In the genomic region with DNA sequence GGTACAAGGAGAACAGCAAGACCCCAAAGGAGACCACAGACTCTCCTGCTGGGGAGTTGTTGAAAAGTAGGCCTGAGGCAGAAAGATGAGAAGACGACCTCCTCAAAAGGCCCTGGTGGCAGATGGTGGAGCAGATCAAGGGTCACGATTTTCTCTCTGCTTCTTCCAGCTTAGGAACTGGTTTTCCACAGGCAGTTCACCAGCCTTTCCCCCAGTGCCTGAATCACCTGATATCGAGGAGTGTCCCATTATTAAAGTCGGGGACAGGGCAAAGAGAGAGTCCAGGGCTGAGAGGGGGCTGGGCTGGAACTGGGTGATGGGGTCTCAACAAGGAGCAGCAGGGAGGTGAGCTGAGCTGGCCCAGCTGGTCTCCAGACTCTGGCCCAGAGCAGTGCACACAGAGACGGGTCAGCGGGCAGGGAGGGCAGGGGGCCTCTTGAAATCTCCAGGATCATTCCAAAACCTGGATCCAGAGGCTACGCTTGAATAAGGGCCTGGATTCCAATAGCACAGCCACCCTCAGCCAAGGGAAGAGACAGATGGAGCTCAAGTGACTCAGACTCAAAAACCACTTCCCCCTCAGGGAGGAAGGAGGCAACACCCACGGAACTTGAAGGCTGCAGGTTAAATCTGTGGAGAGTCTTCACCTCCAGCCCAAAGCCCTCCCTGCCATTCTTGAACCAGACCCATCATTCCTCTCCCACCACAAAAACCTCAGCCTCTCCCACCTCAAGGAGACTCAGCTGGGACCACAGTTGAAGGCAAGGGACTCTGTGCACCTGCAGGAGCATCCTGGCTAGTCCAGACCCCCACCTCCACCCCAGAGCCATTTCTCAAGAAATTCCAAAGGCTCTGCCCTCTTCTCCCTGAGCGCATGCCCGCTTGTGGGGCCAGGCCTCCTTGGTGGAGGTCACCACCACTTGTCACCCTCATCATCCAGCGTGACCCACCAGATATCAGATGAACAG, we compare ENCODE assay signal across 8 cellular contexts. TPM values are rescaled to one million over a fixed set of nuclear protein-coding genes. Genes with fewer than 3 reads are reported as not detected.
A peak's percentile ranks its signal among the peaks of the same experiment; 100 is the strongest.
DNase-seq lines count a peak whose midpoint lies in the region; ATAC-seq, FAIRE-seq and TF ChIP-seq lines count a peak whose summit lies in the region.

S100A5 (minus strand) TSS at position 541 of the 968 bp plus-strand sequence. CDS start 743 bp downstream, outside the sequence.

- H4K12ac ChIP-seq in trophoblast cell (ENCODE audit: low read depth, low read length), result no peak within 1 kb of the TSS

- BruUV-seq in HCT116 (replicated peaks; lab: Mats Ljungman, UMichigan), result no TSS peak
- no TSS peak for BruUV-seq in K562 (replicated peaks; lab: Mats Ljungman, UMichigan)

- TF ChIP-seq RAD21 in HCT116 (IDR thresholded peaks at IDR 0.05; ENCODE audit: low read depth) (no peak), K562 (CRISPR knock-in tag; conservative IDR thresholded peaks at IDR 0.05 in 1 of 2, IDR thresholded peaks at IDR 0.05 in 1 of 2) (no peak)

- H3K18ac ChIP-seq in trophoblast cell (ENCODE audit: low read length), result no peak within 1 kb of the TSS

- no peaks in the 10 kb centered on the region for H3K9me3 ChIP-seq in HCT116 (ENCODE audit: control insufficient read depth in 1 of 2, insufficient read depth in 1 of 2, low read depth in 1 of 2, low read length in 2 of 2)
- no peaks in the 10 kb centered on the region for H3K9me3 ChIP-seq in K562 (replicated peaks; ENCODE audit: control insufficient read depth, insufficient read depth, low read depth, low read length)
- no peaks in the 10 kb centered on the region for H3K9me3 ChIP-seq in trophoblast cell (ENCODE audit: insufficient read depth, low read depth, low read length)

- TF ChIP-seq EP300 in K562 (IDR thresholded peaks at IDR 0.05; ENCODE audit: low read length), result no peak

- H3K4me2 ChIP-seq in HCT116 (ENCODE audit: low read length), result peak within 1 kb of the TSS; percentile 77
- H3K4me2 ChIP-seq in K562 (ENCODE audit: insufficient read depth, low read length), result no peak within 1 kb of the TSS; the same call in 1 of the 2 replicates
- no peak within 1 kb of the TSS for H3K4me2 ChIP-seq in trophoblast cell (ENCODE audit: low read length)

- H3K9me1 ChIP-seq in K562 (ENCODE audit: control insufficient read depth, insufficient read depth, low read length), result no peaks in the 10 kb centered on the region

- peaks cover 15% of the 10 kb centered on the region for H3K79me2 ChIP-seq in HCT116 (ENCODE audit: insufficient read depth, low read length)
- H3K79me2 ChIP-seq in K562 (ENCODE audit: control insufficient read depth, insufficient read depth, low read length), result no peaks in the 10 kb centered on the region; the same call in 2 of the 3 replicates
- peaks cover 3% of the 10 kb centered on the region for H3K79me2 ChIP-seq in trophoblast cell (ENCODE audit: control insufficient read depth, insufficient read depth, low read length, poor library complexity)

- peak within 1 kb of the TSS; percentile 15 for H3K14ac ChIP-seq in trophoblast cell (ENCODE audit: low read length)

- H3K27ac ChIP-seq in HCT116 (ENCODE audit: low read depth, low read length), result peak within 1 kb of the TSS; percentile 97
- no peak within 1 kb of the TSS; the same call in 2 of the 3 replicates for H3K27ac ChIP-seq in K562 (ENCODE audit: extremely low read depth, low read depth, low read length)
- H3K27ac ChIP-seq in trophoblast cell (ENCODE audit: low read depth, low read length), result no peak within 1 kb of the TSS

- H3K4me1 ChIP-seq in HCT116 (ENCODE audit: control insufficient read depth in 1 of 2, insufficient read depth in 2 of 2, low read length in 2 of 2), result peaks cover 87 to 94% of the 10 kb centered on the region in 2 experiments
- H3K4me1 ChIP-seq in K562 (replicated peaks in 1 of 2; ENCODE audit: control insufficient read depth in 2 of 2, insufficient read depth in 2 of 2, low read length in 2 of 2), result peaks cover 77 to 79% of the 10 kb centered on the region in 2 experiments
- peaks cover 24 to 37% of the 10 kb centered on the region in 2 experiments for H3K4me1 ChIP-seq in trophoblast cell (ENCODE audit: control insufficient read depth in 1 of 2, insufficient read depth in 2 of 2, low read length in 2 of 2)

- peak within 1 kb of the TSS; percentile 38 for H2AK5ac ChIP-seq in trophoblast cell (ENCODE audit: low read length)

- H3K79me1 ChIP-seq in trophoblast cell (ENCODE audit: low read length), result peaks cover 28% of the 10 kb centered on the region

- no peak within 1 kb of the TSS for H3K4ac ChIP-seq in trophoblast cell (ENCODE audit: low read depth, low read length)

- no peak within 1 kb of the TSS for H4K8ac ChIP-seq in trophoblast cell (ENCODE audit: low read depth, low read length)

- H3K27me3 ChIP-seq in HCT116 (ENCODE audit: insufficient read depth, low read length) (no peaks in the 10 kb centered on the region), K562 (ENCODE audit: control insufficient read depth in 2 of 2, insufficient read depth in 2 of 2, low read length in 2 of 2) (no peaks in the 10 kb centered on the region), trophoblast cell (ENCODE audit: insufficient read depth, low read length) (no peaks in the 10 kb centered on the region)

- WGBS in K562 (ENCODE audit: insufficient coverage, low coverage, missing lambda C conversion rate), result 38% methylated on average over 11 of the region's 11 CpGs
- no CpG with 5 or more reads among the region's 11 CpGs for WGBS in trophoblast cell (ENCODE audit: extremely low coverage, insufficient coverage, insufficient read length)

- in situ Hi-C loops in K562 (cut with MboI), result no loop called here

- no peaks in the 10 kb centered on the region for H3K9me2 ChIP-seq in HCT116 (ENCODE audit: insufficient read depth)

- TF ChIP-seq POLR2A in HCT116 (IDR thresholded peaks at IDR 0.05; ENCODE audit: borderline replicate concordance, extremely low read depth, insufficient read depth, insufficient read length) (no peak), K562 (conservative IDR thresholded peaks at IDR 0.05) (no peak)

- peak within 1 kb of the TSS; percentile 30 for H2BK12ac ChIP-seq in trophoblast cell (ENCODE audit: low read length)

- POLR2A ChIA-PET in HCT116 (lab: Charles Lee), result interaction anchor here (1.0 to 2.1 kb wide), 5 partner anchors 21 to 87 kb away, joined by 3 to 9 read pairs (median 4); partner anchors contain the start of gene S100A13
- POLR2A ChIA-PET in K562 (lab: Yijun Ruan, JAX), result interaction anchor here (0.7 to 2.6 kb wide), 8 partner anchors 8 to 450 kb away, joined by 3 to 13 read pairs (median 3); partner anchors contain the start of genes RPS27 and S100A13

- H2BK120ac ChIP-seq in trophoblast cell (ENCODE audit: insufficient read depth, low read length, poor library complexity), result no peak within 1 kb of the TSS

- H2BK5ac ChIP-seq in trophoblast cell (ENCODE audit: low read depth, low read length, poor library complexity), result no peak within 1 kb of the TSS

- H3K4me3 ChIP-seq in HCT116 (replicated peaks in 1 of 2; ENCODE audit: low read depth in 1 of 2, low read length in 2 of 2) (no peak within 1 kb of the TSS), K562 (no peak within 1 kb of the TSS), trophoblast cell (ENCODE audit: low read depth, low read length) (no peak within 1 kb of the TSS)

- ATAC-seq in HCT116 (no peak), K562 (no peak), GM18868 (IDR thresholded peaks at IDR 0.05; ENCODE audit: unreplicated experiment) (no peak), HG03432 (IDR thresholded peaks at IDR 0.05; ENCODE audit: unreplicated experiment) (no peak), GM19351 (IDR thresholded peaks at IDR 0.05; ENCODE audit: unreplicated experiment) (no peak)

- DNase-seq in HCT116 (ENCODE audit: low read depth, low spot score) (no peak), T follicular helper cell (ENCODE audit: low read depth) (peak; percentile 13), K562 (ENCODE audit: extremely low read depth in 1 of 4, low spot score in 3 of 4) (peak in 1 of 4 experiments; percentile 58), trophoblast cell (peak; percentile 63 to 74), GM10266 (ENCODE audit: extremely low spot score) (no peak)

- H3K9ac ChIP-seq in HCT116 (ENCODE audit: low read length), result peak within 1 kb of the TSS; percentile 29; the same call in 1 of the 2 replicates
- peak within 1 kb of the TSS in 1 of 2 experiments; percentile 38; a peak in 2 of 4 replicates for H3K9ac ChIP-seq in K562 (ENCODE audit: insufficient read depth in 1 of 2, low read depth in 2 of 2, low read length in 2 of 2)
- H3K9ac ChIP-seq in trophoblast cell (ENCODE audit: low read length), result no peak within 1 kb of the TSS

- no peaks in the 10 kb centered on the region for H4K20me1 ChIP-seq in HCT116 (ENCODE audit: insufficient read depth)
- no peaks in the 10 kb centered on the region for H4K20me1 ChIP-seq in K562 (replicated peaks; ENCODE audit: control insufficient read depth, insufficient read depth, low read length)

- intact Hi-C loops in HCT116 (cut with micrococcal nuclease), result no loop called here
- intact Hi-C loops in K562 (cut with micrococcal nuclease), result no loop called here

- no peak for TF ChIP-seq CTCF in HCT116 (IDR thresholded peaks at IDR 0.05 in 2 of 3, conservative IDR thresholded peaks at IDR 0.05 in 1 of 3; ENCODE audit: borderline replicate concordance in 1 of 3, insufficient read depth in 1 of 3, low read depth in 2 of 3, low read length in 2 of 3)
- no peak for TF ChIP-seq CTCF in K562 (IDR thresholded peaks at IDR 0.05 in 2 of 3, conservative IDR thresholded peaks at IDR 0.05 in 1 of 3; ENCODE audit: insufficient read depth in 2 of 3, low read depth in 1 of 3, low read length in 3 of 3)
- TF ChIP-seq CTCF in GM10266 (IDR thresholded peaks at IDR 0.05; ENCODE audit: control insufficient read depth, insufficient read depth, low read depth, missing control alignments), result no peak

- no peak within 1 kb of the TSS for H3K23ac ChIP-seq in trophoblast cell (ENCODE audit: low read length)

- H2AFZ ChIP-seq in HCT116 (ENCODE audit: low read depth, low read length, poor library complexity, severe bottlenecking), result no peak within 1 kb of the TSS
- H2AFZ ChIP-seq in K562 (ENCODE audit: low read depth, low read length), result peak within 1 kb of the TSS; percentile 69
- no peak within 1 kb of the TSS for H2AFZ ChIP-seq in trophoblast cell (ENCODE audit: insufficient read depth, low read length, poor library complexity)

- peak within 1 kb of the TSS; percentile 64 for H4K91ac ChIP-seq in trophoblast cell (ENCODE audit: low read depth, low read length)

- H3K36me3 ChIP-seq in HCT116 (ENCODE audit: control insufficient read depth in 1 of 2, insufficient read depth in 2 of 2, low read length in 2 of 2), result no peaks in the 10 kb centered on the region; a peak in 1 of 4 replicates
- H3K36me3 ChIP-seq in K562 (ENCODE audit: control insufficient read depth, insufficient read depth, low read length), result no peaks in the 10 kb centered on the region
- H3K36me3 ChIP-seq in trophoblast cell (ENCODE audit: control insufficient read depth in 1 of 2, insufficient read depth in 2 of 2, low read length in 2 of 2), result peaks cover 2 to 3% of the 10 kb centered on the region in 2 experiments

- RAD21 ChIA-PET in HCT116 (lab: Charles Lee; ENCODE audit: low non-redundant PET in 1 of 2, low total read pairs in 2 of 2, uncharacterized antibody in 2 of 2, unreplicated experiment in 2 of 2), result interaction anchor here (0.6 to 0.9 kb wide), 2 partner anchors 20 to 27 kb away, joined by 3 to 4 read pairs; no protein-coding TSS in a partner anchor

- no peak for FAIRE-seq in K562 (lab: Jason Lieb, UNC)

- CTCF ChIA-PET in HCT116 (lab: Charles Lee), result interaction anchor here (1.6 to 3.2 kb wide), 3 partner anchors 9 to 28 kb away, joined by 4 to 9 read pairs (median 5); partner anchors contain the start of gene S100A2
- CTCF ChIA-PET in K562 (lab: Yijun Ruan, JAX; ENCODE audit: low intra/inter-chr PET ratio), result no interaction called here

RNA-seq across cellular contexts. Expression of gene S100A5, which starts in this region (rescaled TPM):
- total RNA-seq in HCT116 (2021; ENCODE audit: unreplicated experiment), result 6.0 TPM
- 4.3 and 5.1 TPM in 2 replicates for polyA plus RNA-seq in HCT116 (2012)
- not detected in 2 replicates for total RNA-seq in K562 (2011; cell fraction: chromatin; rRNA removed; ENCODE audit: low replicate concordance)
- total RNA-seq in K562 (2011; cell fraction: nucleolus; rRNA removed), result not detected in 2 replicates
- total RNA-seq in K562 (2011; cell fraction: nucleoplasm; rRNA removed), result not detected in 2 replicates
- total RNA-seq in K562 (2014; rRNA removed), result 0.37 TPM in 1 of 2 replicates, not detected in the other
- not detected in 2 replicates for total RNA-seq in K562 (2014; rRNA removed; fragmentation: Illumina TruSeq; extraction: Trizol)
- total RNA-seq in K562 (2015; rRNA removed; fragmentation: Illumina TruSeq; extraction: Trizol), result not detected in 2 replicates
- not detected in 2 replicates for total RNA-seq in K562 (2021)
- 0.45 and 0.60 TPM in 2 replicates for polyA plus RNA-seq in K562 (2011; rRNA removed)
- 0.42 and 0.83 TPM in 2 replicates for polyA plus RNA-seq in K562 (2011; cell fraction: cytosol; rRNA removed)
- polyA plus RNA-seq in K562 (2011; cell fraction: nucleus; rRNA removed), result 0.36 TPM in 1 of 2 replicates, not detected in the other
- 1.2 and 1.4 TPM in 2 replicates for polyA plus RNA-seq in K562 (2012)
- polyA plus RNA-seq in K562 (2014; fragmentation: Illumina TruSeq; extraction: Trizol), result 0.28 and 0.56 TPM in 2 replicates
- 1 to 10 TPM in 1 of 2 experiments, under 1 TPM in 1; 0.67 to 1.4 TPM for polyA plus RNA-seq in K562 (2014; fragmentation: Nextera tagmentation; extraction: Ambion mirVana)
- not detected in 2 replicates for polyA plus RNA-seq in K562 (2014; rRNA removed)
- 0.95 TPM in 1 of 2 replicates, not detected in the other for polyA minus RNA-seq in K562 (2011; rRNA and poly(A)+ RNA removed)
- polyA minus RNA-seq in K562 (2011; cell fraction: cytosol; rRNA and poly(A)+ RNA removed), result not detected in 2 replicates
- polyA minus RNA-seq in K562 (2011; cell fraction: nucleus; rRNA and poly(A)+ RNA removed), result not detected in 2 replicates
- polyA plus RNA-seq in trophoblast cell (2013), result 0.37 and 0.40 TPM in 2 replicates

Comparison
In these comparisons a context has a peak if more than half of its experiments do, and no peak if none do; other contexts are left out.
1. DNase-seq: peak in T follicular helper cell (single experiment) and trophoblast cell (2 of 2); none in HCT116 (single experiment) and GM10266 (single experiment).
2. Of the 22 proteins assayed by ChIP-seq in both K562 and HCT116: peak only in K562: EGR1 and ZFX; only in HCT116: POLR2AphosphoS5; in both: none; in neither: 17; mixed calls (peak in some experiments, not most) for 2.